10 cellular contexts compared by ENCODE assay signal in the genomic region with DNA sequence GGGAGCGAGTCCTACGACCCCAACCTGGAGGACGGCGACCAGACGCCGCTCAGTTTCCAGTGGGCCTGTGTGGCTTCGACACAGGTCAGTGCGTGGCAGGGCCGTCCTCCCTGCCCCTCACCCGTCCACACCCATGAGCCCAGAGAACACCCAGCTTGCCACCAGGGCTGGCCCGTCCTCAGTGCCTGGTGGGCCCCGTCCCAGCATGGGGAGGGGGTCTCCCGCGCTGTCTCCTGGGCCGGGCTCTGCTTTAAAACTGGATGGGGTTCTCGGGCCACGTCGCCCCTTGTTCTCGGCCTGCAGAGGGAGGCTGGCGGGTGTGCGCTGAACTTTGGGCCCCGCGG. TPM values are rescaled to one million over a fixed set of nuclear protein-coding genes. Genes with fewer than 3 reads are reported as not detected.
DNase-seq lines count a peak whose midpoint lies in the region; ATAC-seq, FAIRE-seq and TF ChIP-seq lines count a peak whose summit lies in the region.
"Not testable (repeated sequence)": the region's sequence is repeated elsewhere in the genome, so short reads cannot be mapped to it uniquely, and the experiment has no call there.
"Had no signal": no experiment of that assay in that cellular context is flagged by ENCODE, and none has a peak within 500 bp of the region (broad histone marks: within the 10 kb centered on the region; RNA-seq: fewer than 3 reads in every experiment).

No MANE protein-coding gene starts in this region.

- not testable (repeated sequence) for TF ChIP-seq EP300 in A549 (IDR thresholded peaks at IDR 0.05); HepG2 (IDR thresholded peaks at IDR 0.05; ENCODE audit: low read depth in 2 of 2, low read length in 2 of 2); HepG2 (CRISPR knock-in tag; IDR thresholded peaks at IDR 0.05; ENCODE audit: borderline replicate concordance)

- not testable (repeated sequence) for H3K4me1 Mint-ChIP-seq in stimulated activated effector memory CD8-positive, alpha-beta T cell treated with anti-CD3 and anti-CD28 coated beads, Interleukin-12 subunit alpha, Interleukin-12 subunit beta, amount 100 ng/mL, for 72 hours; stimulated activated naive CD8-positive, alpha-beta T cell treated with anti-CD3 and anti-CD28 coated beads, Interleukin-15, amount 100 ng/mL, for 72 hours

- BruUV-seq in HepG2 (replicated peaks; lab: Mats Ljungman, UMichigan): not testable (repeated sequence)

- ATAC-seq in A549 (peak; percentile 21 to 25; a peak in 5 of 6 replicates), esophagus mucosa (peak; percentile 41), left ventricle myocardium superior (peak; percentile 33), HepG2 (peak; percentile 15), omental fat pad (ENCODE audit: low FRiP score) (peak; percentile 10), upper lobe of right lung (peak; percentile 27)
- ATAC-seq in stimulated activated effector memory CD8-positive, alpha-beta T cell treated with anti-CD3 and anti-CD28 coated beads, Interleukin-12 subunit alpha, Interleukin-12 subunit beta, amount 100 ng/mL, for 72 hours: peak; percentile 11
- ATAC-seq in stimulated activated naive CD8-positive, alpha-beta T cell treated with anti-CD3 and anti-CD28 coated beads, Interleukin-15, amount 100 ng/mL, for 72 hours: peak; percentile 52

- H3K27me3 ChIP-seq in HepG2 (ENCODE audit: control insufficient read depth in 1 of 2, insufficient read depth in 2 of 2, low read length in 2 of 2); upper lobe of right lung: not testable (repeated sequence)

- not testable (repeated sequence) for H3K9me3 Mint-ChIP-seq in stimulated activated effector memory CD8-positive, alpha-beta T cell treated with anti-CD3 and anti-CD28 coated beads, Interleukin-12 subunit alpha, Interleukin-12 subunit beta, amount 100 ng/mL, for 72 hours; stimulated activated naive CD8-positive, alpha-beta T cell treated with anti-CD3 and anti-CD28 coated beads, Interleukin-15, amount 100 ng/mL, for 72 hours

- not testable (repeated sequence) for H3K4me3 ChIP-seq in A549; HepG2 (replicated peaks in 1 of 3; ENCODE audit: insufficient read depth in 1 of 3, low read depth in 2 of 3, low read length in 3 of 3); upper lobe of right lung

- H3K36me3 ChIP-seq in HepG2 (replicated peaks in 1 of 2; ENCODE audit: control insufficient read depth in 1 of 2, insufficient read depth in 2 of 2, low read length in 2 of 2); upper lobe of right lung: not testable (repeated sequence)

- in situ Hi-C loops in HepG2 (cut with HindIII; ENCODE audit: extremely low pct_ligation_motif_present, low pct_unique_long_range_greater_than_20kb): not testable (repeated sequence)

- not testable (repeated sequence) for H3K4me2 ChIP-seq in A549; HepG2 (ENCODE audit: low read depth, low read length)

- not testable (repeated sequence) for TF ChIP-seq RAD21 in A549 (conservative IDR thresholded peaks at IDR 0.05 in 1 of 2, IDR thresholded peaks at IDR 0.05 in 1 of 2); HepG2 (CRISPR knock-in tag; IDR thresholded peaks at IDR 0.05)

- not testable (repeated sequence) for H4K20me1 ChIP-seq in HepG2 (ENCODE audit: insufficient read depth, low read length)

- not testable (repeated sequence) for H3K36me3 Mint-ChIP-seq in stimulated activated effector memory CD8-positive, alpha-beta T cell treated with anti-CD3 and anti-CD28 coated beads, Interleukin-12 subunit alpha, Interleukin-12 subunit beta, amount 100 ng/mL, for 72 hours

- H3K27ac Mint-ChIP-seq in stimulated activated effector memory CD8-positive, alpha-beta T cell treated with anti-CD3 and anti-CD28 coated beads, Interleukin-12 subunit alpha, Interleukin-12 subunit beta, amount 100 ng/mL, for 72 hours; stimulated activated naive CD8-positive, alpha-beta T cell treated with anti-CD3 and anti-CD28 coated beads, Interleukin-15, amount 100 ng/mL, for 72 hours: not testable (repeated sequence)

- POLR2A ChIA-PET in A549 (lab: Yijun Ruan, JAX); HepG2 (lab: Yijun Ruan, JAX): not testable (repeated sequence)

- CTCF ChIA-PET in A549 (lab: Yijun Ruan, JAX); HepG2 (lab: Yijun Ruan, JAX; ENCODE audit: low intra/inter-chr PET ratio, low total read pairs): not testable (repeated sequence)

- not testable (repeated sequence) for H3K9ac ChIP-seq in HepG2 (ENCODE audit: insufficient read depth, low read depth, low read length)

- intact Hi-C loops in left ventricle myocardium superior (cut with micrococcal nuclease); HepG2 (cut with micrococcal nuclease; ENCODE audit: unreplicated experiment); upper lobe of right lung (cut with DNase I): not testable (repeated sequence)

- H3K27ac ChIP-seq in A549; HepG2 (ENCODE audit: extremely low read length, insufficient read depth, low read length); upper lobe of right lung: not testable (repeated sequence)

- WGBS in A549 (ENCODE audit: missing lambda C conversion rate): no CpG with 5 or more reads among the region's 23 CpGs
- no CpG with 5 or more reads among the region's 23 CpGs for WGBS in HepG2 (ENCODE audit: low lambda C conversion rate)

- H3K4me1 ChIP-seq in A549; HepG2 (ENCODE audit: insufficient read depth, low read length); upper lobe of right lung: not testable (repeated sequence)

- H2AFZ ChIP-seq in HepG2 (ENCODE audit: low read length): not testable (repeated sequence)

- H3K4me3 Mint-ChIP-seq in stimulated activated effector memory CD8-positive, alpha-beta T cell treated with anti-CD3 and anti-CD28 coated beads, Interleukin-12 subunit alpha, Interleukin-12 subunit beta, amount 100 ng/mL, for 72 hours; stimulated activated naive CD8-positive, alpha-beta T cell treated with anti-CD3 and anti-CD28 coated beads, Interleukin-15, amount 100 ng/mL, for 72 hours: not testable (repeated sequence)

- H3K79me2 ChIP-seq in HepG2 (ENCODE audit: insufficient read depth, low read length): not testable (repeated sequence)

- DNase-seq in A549 (ENCODE audit: low read depth in 1 of 2, low spot score in 1 of 2); left ventricle myocardium superior; HepG2 (ENCODE audit: low spot score); omental fat pad (ENCODE audit: low spot score); stimulated activated effector memory CD8-positive, alpha-beta T cell treated with anti-CD3 and anti-CD28 coated beads, Interleukin-12 subunit alpha, Interleukin-12 subunit beta, amount 100 ng/mL, for 72 hours (ENCODE audit: low spot score in 2 of 2); stimulated activated naive CD8-positive, alpha-beta T cell treated with anti-CD3 and anti-CD28 coated beads, Interleukin-15, amount 100 ng/mL, for 72 hours; upper lobe of right lung: not testable (repeated sequence)

- H3K9me3 ChIP-seq in A549; HepG2 (ENCODE audit: low read length); upper lobe of right lung: not testable (repeated sequence)

- not testable (repeated sequence) for TF ChIP-seq POLR2A in A549 (IDR thresholded peaks at IDR 0.05; ENCODE audit: low read length); HepG2 (IDR thresholded peaks at IDR 0.05; ENCODE audit: insufficient read depth in 1 of 2, low read depth in 2 of 2, low read length in 2 of 2)

- not testable (repeated sequence) for H3K27me3 Mint-ChIP-seq in stimulated activated naive CD8-positive, alpha-beta T cell treated with anti-CD3 and anti-CD28 coated beads, Interleukin-15, amount 100 ng/mL, for 72 hours

- not testable (repeated sequence) for TF ChIP-seq CTCF in A549 (IDR thresholded peaks at IDR 0.05); HepG2 (CRISPR knock-in tag; IDR thresholded peaks at IDR 0.05); omental fat pad (IDR thresholded peaks at IDR 0.05); upper lobe of right lung (IDR thresholded peaks at IDR 0.05)

- FAIRE-seq in A549 (lab: Jason Lieb, UNC); HepG2 (lab: Jason Lieb, UNC): not testable (repeated sequence)

RNA-seq across cellular contexts. Expression of a gene that starts 11.7 kb away (rescaled TPM):
- polyA plus RNA-seq in A549 (2011; rRNA removed) (15.5 and 18.3 TPM in 2 replicates), A549 (2017; fragmentation: RNase III; extraction: RNeasy Plus Mini Kit Qiagen cat#74134 plus additional on column Dnase treatment) (5.7 to 11.7 TPM (median 7.1 TPM) in 3 replicates), HepG2 (2011; rRNA removed) (65.3 and 97.4 TPM in 2 replicates)
- polyA plus RNA-seq in A549 (2012; cell fraction: cytosol; rRNA removed): 22.0 and 27.9 TPM in 2 replicates
- 29.3 and 73.6 TPM in 2 replicates for polyA plus RNA-seq in A549 (2012; cell fraction: nucleus; rRNA removed)
- polyA minus RNA-seq in A549 (2011; rRNA and poly(A)+ RNA removed): 0.92 and 2.1 TPM in 2 replicates
- total RNA-seq in esophagus mucosa (9.4 TPM), left ventricle myocardium superior (2.9 TPM), HepG2 (2016; rRNA removed; fragmentation: Illumina TruSeq; extraction: Trizol) (4.8 and 11.0 TPM in 2 replicates), omental fat pad (10 to 100 TPM in 1 of 4 donors, 1 to 10 TPM in 2, not detected in 1; 6.6 to 21.2 (median 7.9) TPM), upper lobe of right lung (7.7 TPM)
- total RNA-seq in HepG2 (2016; cell fraction: cytosol; rRNA removed; fragmentation: Illumina TruSeq; extraction: Trizol; ENCODE audit: low read depth): 1.1 and 2.6 TPM in 2 replicates
- total RNA-seq in HepG2 (2016; cell fraction: insoluble cytoplasmic fraction; rRNA removed; fragmentation: Illumina TruSeq; extraction: Trizol): 4.3 and 9.5 TPM in 2 replicates
- 4.0 and 4.2 TPM in 2 replicates for total RNA-seq in HepG2 (2016; cell fraction: membrane; rRNA removed; fragmentation: Illumina TruSeq; extraction: Trizol)
- total RNA-seq in HepG2 (2016; cell fraction: nucleus; rRNA removed; fragmentation: Illumina TruSeq; extraction: Trizol): 4.9 and 17.0 TPM in 2 replicates
- polyA plus RNA-seq in HepG2 (2011; cell fraction: cytosol; rRNA removed): 30.8 and 41.5 TPM in 2 replicates
- polyA plus RNA-seq in HepG2 (2011; cell fraction: nucleus; rRNA removed): 91.0 and 119 TPM in 2 replicates
- 13.5 and 19.9 TPM in 2 replicates for polyA plus RNA-seq in HepG2 (2012)
- 3.9 and 4.4 TPM in 2 replicates for polyA plus RNA-seq in HepG2 (2016; cell fraction: cytosol; fragmentation: Illumina TruSeq; extraction: Trizol; ENCODE audit: low read depth)
- 17.8 and 30.2 TPM in 2 replicates for polyA plus RNA-seq in HepG2 (2016; cell fraction: insoluble cytoplasmic fraction; fragmentation: Illumina TruSeq; extraction: Trizol; ENCODE audit: low read depth)
- 7.8 and 8.1 TPM in 2 replicates for polyA plus RNA-seq in HepG2 (2016; cell fraction: membrane; fragmentation: Illumina TruSeq; extraction: Trizol; ENCODE audit: low read depth)
- polyA plus RNA-seq in HepG2 (2016; cell fraction: nucleus; fragmentation: Illumina TruSeq; extraction: Trizol; ENCODE audit: insufficient read depth, low read depth): 104 and 133 TPM in 2 replicates
- polyA minus RNA-seq in HepG2 (2011; rRNA and poly(A)+ RNA removed; ENCODE audit: low replicate concordance): 0.92 and 1.1 TPM in 2 replicates
- 1.4 and 3.1 TPM in 2 replicates for polyA minus RNA-seq in HepG2 (2011; cell fraction: cytosol; rRNA and poly(A)+ RNA removed)
- 6.7 and 7.5 TPM in 2 replicates for polyA minus RNA-seq in HepG2 (2011; cell fraction: nucleus; rRNA and poly(A)+ RNA removed)
- polyA plus RNA-seq: CD14-positive monocyte; CD4-positive, CD25-positive, alpha-beta regulatory T cell had no signal
